7 cellular contexts compared by ENCODE assay signal in the genomic region with DNA sequence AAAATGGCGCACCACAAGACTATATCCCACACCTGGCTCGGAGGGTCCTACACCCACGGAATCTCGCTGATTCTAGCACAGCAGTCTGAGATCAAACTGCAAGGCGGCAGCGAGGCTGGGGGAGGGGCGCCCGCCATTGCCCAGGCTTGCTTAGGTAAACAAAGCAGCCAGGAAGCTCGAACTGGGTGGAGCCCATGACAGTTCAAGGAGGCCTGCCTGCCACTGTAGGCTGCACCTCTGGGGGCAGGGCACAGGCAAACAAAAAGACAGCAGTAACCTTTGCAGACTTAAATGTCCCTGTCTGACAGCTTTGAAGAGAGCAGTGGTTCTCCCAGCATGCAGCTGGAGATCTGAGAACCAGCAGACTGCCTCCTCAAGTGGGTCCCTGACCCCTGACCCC.
A peak's percentile ranks its signal among the peaks of the same experiment; 100 is the strongest.
DNase-seq lines count a peak whose midpoint lies in the region; ATAC-seq and TF ChIP-seq lines count a peak whose summit lies in the region.
"Not testable (repeated sequence)": the region's sequence is repeated elsewhere in the genome, so short reads cannot be mapped to it uniquely, and the experiment has no call there.

No MANE protein-coding gene starts in this region.

- POLR2A ChIA-PET in HCT116 (lab: Charles Lee); WTC11 (lab: Charles Lee): not testable (repeated sequence)

- not testable (repeated sequence) for H3K9me3 ChIP-seq in ES-I3 (ENCODE audit: control insufficient read depth, insufficient read depth, low read length); HCT116 (ENCODE audit: control insufficient read depth in 1 of 2, insufficient read depth in 1 of 2, low read depth in 1 of 2, low read length in 2 of 2); iPS-15b (ENCODE audit: control insufficient read depth, insufficient read depth, low read length)

- not testable (repeated sequence) for ATAC-seq in HCT116, WTC11

- H3K27me3 ChIP-seq in HCT116 (ENCODE audit: insufficient read depth, low read length); iPS-15b (ENCODE audit: control insufficient read depth, insufficient read depth, low read length): not testable (repeated sequence)

- not testable (repeated sequence) for H4K20me1 ChIP-seq in HCT116 (ENCODE audit: insufficient read depth)

- H3K9ac ChIP-seq in ES-I3 (ENCODE audit: low read depth, low read length), result peak overlapping the region; percentile 46; the same call in 1 of the 2 replicates
- H3K9ac ChIP-seq in HCT116 (ENCODE audit: low read length), result not testable (repeated sequence)
- peak overlapping the region; percentile 16 for H3K9ac ChIP-seq in iPS-15b (ENCODE audit: low read depth, low read length)

- peaks cover 27% of the 10 kb centered on the region for H3K9me3 Mint-ChIP-seq in WTC11

- not testable (repeated sequence) for H3K79me2 ChIP-seq in HCT116 (ENCODE audit: insufficient read depth, low read length)

- BruUV-seq in HCT116 (replicated peaks; lab: Mats Ljungman, UMichigan), result not testable (repeated sequence)

- not testable (repeated sequence) for DNase-seq in HCT116 (ENCODE audit: low read depth, low spot score)
- DNase-seq in NCI-H146 (lab: John Stamatoyannopoulos, UW), result peak; percentile 70
- DNase-seq in NCI-H748 (lab: John Stamatoyannopoulos, UW; ENCODE audit: unreplicated experiment), result peak; percentile 42
- peak; percentile 40 for DNase-seq in RPMI8226
- peak; percentile 62 for DNase-seq in WTC11 (ENCODE audit: low spot score)

- TF ChIP-seq POLR2A in HCT116 (IDR thresholded peaks at IDR 0.05; ENCODE audit: borderline replicate concordance, extremely low read depth, insufficient read depth, insufficient read length), result not testable (repeated sequence)

- H3K4me1 ChIP-seq in ES-I3 (ENCODE audit: insufficient read depth, low read length); HCT116 (ENCODE audit: control insufficient read depth in 1 of 2, insufficient read depth in 2 of 2, low read length in 2 of 2); iPS-15b (ENCODE audit: control insufficient read depth, insufficient read depth, low read length): not testable (repeated sequence)

- H3K27ac ChIP-seq in HCT116 (ENCODE audit: low read depth, low read length), result not testable (repeated sequence)

- CTCF ChIA-PET in HCT116 (lab: Charles Lee); WTC11 (lab: Charles Lee): not testable (repeated sequence)

- not testable (repeated sequence) for TF ChIP-seq RAD21 in HCT116 (IDR thresholded peaks at IDR 0.05; ENCODE audit: low read depth)

- RAD21 ChIA-PET in HCT116 (lab: Charles Lee; ENCODE audit: low non-redundant PET in 1 of 2, low total read pairs in 2 of 2, uncharacterized antibody in 2 of 2, unreplicated experiment in 2 of 2), result not testable (repeated sequence)

- peak overlapping the region; percentile 59 for H3K4me2 ChIP-seq in HCT116 (ENCODE audit: low read length)

- H3K27ac Mint-ChIP-seq in WTC11, result not testable (repeated sequence)

- H3K36me3 Mint-ChIP-seq in WTC11, result peaks cover 21% of the 10 kb centered on the region

- peak overlapping the region; percentile 54 for H3K4me3 Mint-ChIP-seq in WTC11

- not testable (repeated sequence) for H2AFZ ChIP-seq in HCT116 (ENCODE audit: low read depth, low read length, poor library complexity, severe bottlenecking)

- intact Hi-C loops in HCT116 (cut with micrococcal nuclease), result not testable (repeated sequence)

- not testable (repeated sequence) for H3K9me2 ChIP-seq in HCT116 (ENCODE audit: insufficient read depth)

- TF ChIP-seq CTCF in HCT116 (IDR thresholded peaks at IDR 0.05 in 2 of 3, conservative IDR thresholded peaks at IDR 0.05 in 1 of 3; ENCODE audit: borderline replicate concordance in 1 of 3, insufficient read depth in 1 of 3, low read depth in 2 of 3, low read length in 2 of 3); WTC11 (IDR thresholded peaks at IDR 0.05): not testable (repeated sequence)

- peaks cover 12% of the 10 kb centered on the region; the same call in 1 of the 2 replicates for H3K4me1 Mint-ChIP-seq in WTC11

- H3K4me3 ChIP-seq in HCT116 (replicated peaks in 1 of 2; ENCODE audit: low read depth in 1 of 2, low read length in 2 of 2) (peak overlapping the region; percentile 32 to 36), iPS-15b (ENCODE audit: low read depth, low read length) (peak overlapping the region; percentile 23)

- H3K27me3 Mint-ChIP-seq in WTC11 (ENCODE audit: low read depth), result not testable (repeated sequence)

- H3K36me3 ChIP-seq in ES-I3 (ENCODE audit: insufficient read depth, low read length); HCT116 (ENCODE audit: control insufficient read depth in 1 of 2, insufficient read depth in 2 of 2, low read length in 2 of 2); iPS-15b (ENCODE audit: control insufficient read depth, insufficient read depth, low read length): not testable (repeated sequence)

TF ChIP-seq in WTC11, 78 proteins besides CTCF, POLR2A, EP300 and RAD21:
- 0 out of 2 replicates have a peak, but pooled peaks have one; percentile 40 for TF ChIP-seq FOXK1 (CRISPR knock-in tag; IDR thresholded peaks at IDR 0.05)
